Comparison of ENCODE assay signal across 16 cellular contexts in the genomic region with DNA sequence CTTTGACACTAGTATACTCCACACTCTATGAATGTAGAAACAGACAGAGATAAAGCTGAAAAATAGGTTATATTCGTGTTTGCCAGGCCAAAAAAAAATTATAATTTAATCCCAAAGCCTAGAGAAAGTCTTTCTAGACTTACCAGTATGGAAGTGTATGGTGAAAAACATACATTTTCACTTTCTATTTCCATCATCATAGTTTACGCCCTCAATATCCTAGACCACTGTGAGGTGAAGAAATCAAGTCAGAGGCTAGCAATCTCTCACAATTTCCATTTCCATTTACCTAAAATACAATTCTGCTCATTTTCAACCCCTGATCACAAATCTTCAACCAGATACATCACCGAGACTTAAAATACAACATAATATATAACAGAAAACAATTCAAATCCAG. TPM values are rescaled to one million over a fixed set of nuclear protein-coding genes. Genes with fewer than 3 reads are reported as not detected.
DNase-seq lines count a peak whose midpoint lies in the region; ATAC-seq and TF ChIP-seq lines count a peak whose summit lies in the region.
"Had no signal": no experiment of that assay in that cellular context is flagged by ENCODE, and none has a peak within 500 bp of the region (broad histone marks: within the 10 kb centered on the region; RNA-seq: fewer than 3 reads in every experiment).

No MANE protein-coding gene starts in this region.

- no peaks in the 10 kb centered on the region for H3K27me3 Mint-ChIP-seq in CD4-positive, alpha-beta T cell
- no peaks in the 10 kb centered on the region for H3K27me3 Mint-ChIP-seq in CD4-positive, alpha-beta memory T cell
- no peaks in the 10 kb centered on the region for H3K27me3 Mint-ChIP-seq in T-helper 17 cell
- H3K27me3 Mint-ChIP-seq in natural killer cell treated with Interleukin-12 subunit alpha and Interleukin-12 subunit beta and Interleukin-15 and Interleukin-18, amount 100 ng/mL, for 72 hours = no peaks in the 10 kb centered on the region
- H3K27me3 Mint-ChIP-seq in activated T-helper 2 cell treated with anti-CD3 and anti-CD28 coated beads, Interferon-gamma antibody, Interleukin-2, Interleukin-4, amounts not matched to agents 10 μg/mL and 5 μg/mL and 100 μg/mL, durations not matched to agents 14 hours and 24 hours and 36 hours (ENCODE audit: low read depth) = no peaks in the 10 kb centered on the region

- DNase-seq in CD4-positive, alpha-beta T cell = no peak
- DNase-seq in CD4-positive, alpha-beta memory T cell = no peak
- no peak for DNase-seq in T-helper 17 cell
- DNase-seq in natural killer cell treated with Interleukin-12 subunit alpha and Interleukin-12 subunit beta and Interleukin-15 and Interleukin-18, amount 100 ng/mL, for 72 hours (ENCODE audit: low spot score) = no peak
- no peak for DNase-seq in activated naive CD4-positive, alpha-beta T cell treated with Interleukin-2 at 50 U/mL for 16 hours
- no peak for DNase-seq in activated T-helper 2 cell treated with anti-CD3 and anti-CD28 coated beads, Interferon-gamma antibody, Interleukin-2, Interleukin-4, amounts not matched to agents 10 μg/mL and 5 μg/mL and 100 μg/mL, durations not matched to agents 14 hours and 24 hours and 36 hours (ENCODE audit: low spot score)
- DNase-seq: BE2C, DMS 273 treated with DMSO at 0.1 percent for 48 hours, NCI-H1436, NCI-H2029 treated with DMSO at 0.1 percent for 48 hours, NCI-H510A, NCI-H82, SHP77 treated with DMSO at 0.1 percent for 48 hours had no signal

- H3K27ac Mint-ChIP-seq in CD4-positive, alpha-beta T cell = no peak overlapping the region
- H3K27ac Mint-ChIP-seq in CD4-positive, alpha-beta memory T cell = peak overlapping the region in 2 of 7 donors; percentile 43 to 53
- no peak overlapping the region for H3K27ac Mint-ChIP-seq in T-helper 17 cell
- H3K27ac Mint-ChIP-seq in natural killer cell treated with Interleukin-12 subunit alpha and Interleukin-12 subunit beta and Interleukin-15 and Interleukin-18, amount 100 ng/mL, for 72 hours = peak overlapping the region in 1 of 2 donors; percentile 2
- H3K27ac Mint-ChIP-seq in activated T-helper 2 cell treated with anti-CD3 and anti-CD28 coated beads, Interferon-gamma antibody, Interleukin-2, Interleukin-4, amounts not matched to agents 10 μg/mL and 5 μg/mL and 100 μg/mL, durations not matched to agents 14 hours and 24 hours and 36 hours = no peak overlapping the region

- CTCF ChIA-PET in CD4-positive, alpha-beta T cell (lab: Charles Lee) = no interaction called here
- CTCF ChIA-PET in CD4-positive, alpha-beta memory T cell (lab: Charles Lee; ENCODE audit: partially characterized antibody) = no interaction called here

- no peaks in the 10 kb centered on the region for H3K27me3 ChIP-seq in CD4-positive, alpha-beta T cell (ENCODE audit: control insufficient read depth, insufficient read depth, low read length)
- no peaks in the 10 kb centered on the region for H3K27me3 ChIP-seq in CD4-positive, alpha-beta memory T cell (ENCODE audit: insufficient read depth, low read length)
- H3K27me3 ChIP-seq: BE2C had no signal

- H3K4me3 Mint-ChIP-seq in CD4-positive, alpha-beta T cell = peak overlapping the region; percentile 36
- H3K4me3 Mint-ChIP-seq in CD4-positive, alpha-beta memory T cell = peak overlapping the region in 7 of 8 donors; percentile 1 to 78 (median 18)
- peak overlapping the region; percentile 71 for H3K4me3 Mint-ChIP-seq in T-helper 17 cell
- peak overlapping the region; percentile 9 for H3K4me3 Mint-ChIP-seq in natural killer cell treated with Interleukin-12 subunit alpha and Interleukin-12 subunit beta and Interleukin-15 and Interleukin-18, amount 100 ng/mL, for 72 hours
- no peak overlapping the region for H3K4me3 Mint-ChIP-seq in activated T-helper 2 cell treated with anti-CD3 and anti-CD28 coated beads, Interferon-gamma antibody, Interleukin-2, Interleukin-4, amounts not matched to agents 10 μg/mL and 5 μg/mL and 100 μg/mL, durations not matched to agents 14 hours and 24 hours and 36 hours (ENCODE audit: low read depth)

- H3K4me3 ChIP-seq in CD4-positive, alpha-beta memory T cell (ENCODE audit: low read length in 2 of 2) = no peak overlapping the region

- H3K4me1 Mint-ChIP-seq in CD4-positive, alpha-beta T cell (ENCODE audit: low read depth) = peaks cover 27% of the 10 kb centered on the region
- H3K4me1 Mint-ChIP-seq in CD4-positive, alpha-beta memory T cell = peaks cover 14 to 25% (median 18%) of the 10 kb centered on the region in 4 donors
- H3K4me1 Mint-ChIP-seq in T-helper 17 cell = peaks cover 24% of the 10 kb centered on the region
- peaks cover 12 to 16% of the 10 kb centered on the region in 2 donors for H3K4me1 Mint-ChIP-seq in natural killer cell treated with Interleukin-12 subunit alpha and Interleukin-12 subunit beta and Interleukin-15 and Interleukin-18, amount 100 ng/mL, for 72 hours (ENCODE audit: low read depth in 2 of 2)
- peaks cover 8% of the 10 kb centered on the region for H3K4me1 Mint-ChIP-seq in activated T-helper 2 cell treated with anti-CD3 and anti-CD28 coated beads, Interferon-gamma antibody, Interleukin-2, Interleukin-4, amounts not matched to agents 10 μg/mL and 5 μg/mL and 100 μg/mL, durations not matched to agents 14 hours and 24 hours and 36 hours (ENCODE audit: low read depth)

- no peaks in the 10 kb centered on the region for H3K9me3 ChIP-seq in CD4-positive, alpha-beta T cell (ENCODE audit: control insufficient read depth, low read length)
- no peaks in the 10 kb centered on the region for H3K9me3 ChIP-seq in CD4-positive, alpha-beta memory T cell (ENCODE audit: control insufficient read depth in 1 of 2, low read length in 2 of 2)
- no peaks in the 10 kb centered on the region for H3K9me3 ChIP-seq in T-helper 17 cell (ENCODE audit: control insufficient read depth, low read length, poor library complexity, severe bottlenecking)
- H3K9me3 ChIP-seq: BE2C had no signal

- H3K36me3 ChIP-seq in CD4-positive, alpha-beta memory T cell (ENCODE audit: insufficient read depth, low read length) = no peaks in the 10 kb centered on the region
- H3K36me3 ChIP-seq: BE2C had no signal

- no peak for ATAC-seq in CD4-positive, alpha-beta T cell (ENCODE audit: poor library complexity)
- no peak for ATAC-seq in T-helper 17 cell
- peak; percentile 73 to 87 for ATAC-seq in natural killer cell treated with Interleukin-12 subunit alpha and Interleukin-12 subunit beta and Interleukin-15 and Interleukin-18, amount 100 ng/mL, for 72 hours
- ATAC-seq in HG03095 (IDR thresholded peaks at IDR 0.05; ENCODE audit: unreplicated experiment) = no peak

- no peak overlapping the region for H3K27ac ChIP-seq in CD4-positive, alpha-beta T cell (ENCODE audit: low read depth, low read length)
- H3K27ac ChIP-seq in CD4-positive, alpha-beta memory T cell (ENCODE audit: low read depth, low read length) = no peak overlapping the region

- TF ChIP-seq CTCF in CD4-positive, alpha-beta T cell (IDR thresholded peaks at IDR 0.05) = no peak

- H3K36me3 Mint-ChIP-seq in CD4-positive, alpha-beta T cell (ENCODE audit: low read depth) = peaks cover 5% of the 10 kb centered on the region
- H3K36me3 Mint-ChIP-seq in CD4-positive, alpha-beta memory T cell = peaks cover under 1 to 7% of the 10 kb centered on the region in 2 donors
- H3K36me3 Mint-ChIP-seq in T-helper 17 cell (ENCODE audit: low read depth) = peaks cover 2% of the 10 kb centered on the region
- H3K36me3 Mint-ChIP-seq in natural killer cell treated with Interleukin-12 subunit alpha and Interleukin-12 subunit beta and Interleukin-15 and Interleukin-18, amount 100 ng/mL, for 72 hours = no peaks in the 10 kb centered on the region
- peaks cover 4% of the 10 kb centered on the region for H3K36me3 Mint-ChIP-seq in activated T-helper 2 cell treated with anti-CD3 and anti-CD28 coated beads, Interferon-gamma antibody, Interleukin-2, Interleukin-4, amounts not matched to agents 10 μg/mL and 5 μg/mL and 100 μg/mL, durations not matched to agents 14 hours and 24 hours and 36 hours (ENCODE audit: low read depth)

- H3K4me1 ChIP-seq in CD4-positive, alpha-beta memory T cell (ENCODE audit: insufficient read depth, low read length) = no peaks in the 10 kb centered on the region

- intact Hi-C loops in CD4-positive, alpha-beta T cell (cut with DNase I, micrococcal nuclease) = no loop called here
- intact Hi-C loops in CD4-positive, alpha-beta memory T cell (cut with micrococcal nuclease) = no loop called here
- intact Hi-C loops in activated T-helper 2 cell treated with anti-CD3 and anti-CD28 coated beads, Interferon-gamma antibody, Interleukin-2, Interleukin-4, amounts not matched to agents 10 μg/mL and 5 μg/mL and 100 μg/mL, durations not matched to agents 14 hours and 24 hours and 36 hours (cut with micrococcal nuclease) = no loop called here

- POLR2A ChIA-PET in CD4-positive, alpha-beta T cell (lab: Charles Lee) = no interaction called here
- POLR2A ChIA-PET in CD4-positive, alpha-beta memory T cell (lab: Charles Lee; ENCODE audit: partially characterized antibody) = no interaction called here

- no peaks in the 10 kb centered on the region for H3K9me3 Mint-ChIP-seq in CD4-positive, alpha-beta T cell
- no peaks in the 10 kb centered on the region for H3K9me3 Mint-ChIP-seq in CD4-positive, alpha-beta memory T cell
- H3K9me3 Mint-ChIP-seq in natural killer cell treated with Interleukin-12 subunit alpha and Interleukin-12 subunit beta and Interleukin-15 and Interleukin-18, amount 100 ng/mL, for 72 hours = no peaks in the 10 kb centered on the region
- no peaks in the 10 kb centered on the region for H3K9me3 Mint-ChIP-seq in activated T-helper 2 cell treated with anti-CD3 and anti-CD28 coated beads, Interferon-gamma antibody, Interleukin-2, Interleukin-4, amounts not matched to agents 10 μg/mL and 5 μg/mL and 100 μg/mL, durations not matched to agents 14 hours and 24 hours and 36 hours

RNA-seq across cellular contexts. Expression of a gene that starts 16.2 kb away (rescaled TPM):
- total RNA-seq in CD4-positive, alpha-beta T cell = not detected
- total RNA-seq in CD4-positive, alpha-beta memory T cell = not detected
- under 1 TPM; 0.12 to 0.98 TPM for polyA plus RNA-seq in CD4-positive, alpha-beta memory T cell
- total RNA-seq in T-helper 17 cell = not detected
- not detected for total RNA-seq in natural killer cell treated with Interleukin-12 subunit alpha and Interleukin-12 subunit beta and Interleukin-15 and Interleukin-18, amount 100 ng/mL, for 72 hours
- not detected in 2 replicates for total RNA-seq in activated T-helper 2 cell treated with anti-CD3 and anti-CD28 coated beads, Interferon-gamma antibody, Interleukin-2, Interleukin-4, amounts not matched to agents 10 μg/mL and 5 μg/mL and 100 μg/mL, durations not matched to agents 14 hours and 24 hours and 36 hours
- total RNA-seq: Daoy had no signal
- polyA plus RNA-seq: AG04450 had no signal

Comparison
In these comparisons a context has a peak if more than half of its experiments do, and no peak if none do; other contexts are left out.
1. ATAC-seq: peak in natural killer cell treated with Interleukin-12 subunit alpha and Interleukin-12 subunit beta and Interleukin-15 and Interleukin-18, amount 100 ng/mL, for 72 hours (2 of 2); none in CD4-positive, alpha-beta T cell (single experiment), T-helper 17 cell (single experiment) and HG03095 (single experiment).